28 cellular contexts compared by ENCODE assay signal in the genomic region with DNA sequence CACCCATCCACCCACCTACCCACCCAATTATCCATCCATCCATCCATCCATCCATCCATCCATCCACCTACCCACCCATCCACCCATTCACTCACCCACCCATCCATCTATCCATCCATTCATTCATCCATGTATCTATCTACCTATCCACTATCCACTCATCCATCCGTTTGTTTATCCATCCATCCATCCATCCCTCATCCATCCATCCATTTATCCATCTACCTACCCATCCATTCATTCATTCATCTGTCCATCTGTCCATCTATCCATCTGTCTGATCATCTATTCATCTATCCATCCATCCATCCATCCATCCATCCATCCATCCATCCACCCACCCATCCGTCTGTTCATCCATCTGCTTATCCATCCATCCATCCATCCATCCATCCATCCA.
"Had no signal": no experiment of that assay in that cellular context is flagged by ENCODE, and none has a peak within 500 bp of the region (broad histone marks: within the 10 kb centered on the region; RNA-seq: fewer than 3 reads in every experiment).

No MANE protein-coding gene starts in this region.

- H3K9me3 ChIP-seq: neutrophil, right atrium auricular region, thoracic aorta, tibial artery, upper lobe of right lung, uterus had no signal

- ATAC-seq: natural killer cell; sciatic nerve; stimulated activated naive B cell treated with anti-CD40 and anti-IgM and Interleukin-4, amounts not matched to agents 10 μg/mL and 1 μg/mL and 100 μg/mL, for 72 hours; stimulated activated naive CD8-positive, alpha-beta T cell treated with anti-CD3 and anti-CD28 coated beads, Interleukin-15, Interleukin-2, amounts not matched to agents 100 U/mL and 50 U/mL, for 24 hours; upper lobe of right lung had no signal

- H3K36me3 Mint-ChIP-seq: natural killer cell had no signal

- H3K4me1 Mint-ChIP-seq: mesothelial cell of epicardium; naive B cell; natural killer cell; nephron progenitor cell; stimulated activated naive B cell treated with anti-CD40 and anti-IgM and Interleukin-4, amounts not matched to agents 10 μg/mL and 1 μg/mL and 100 μg/mL, for 72 hours had no signal

- H3K4me3 Mint-ChIP-seq: mesothelial cell of epicardium; naive B cell; natural killer cell; nephron progenitor cell; neural progenitor cell; stimulated activated naive B cell treated with anti-CD40 and anti-IgM and Interleukin-4, amounts not matched to agents 10 μg/mL and 1 μg/mL and 100 μg/mL, for 72 hours had no signal

- H3K27me3 ChIP-seq: hepatocyte, neural progenitor cell, neutrophil, right atrium auricular region, tibial artery, upper lobe of right lung, uterus had no signal

- H3K36me3 ChIP-seq: neural progenitor cell, neutrophil, stomach, thoracic aorta, upper lobe of right lung, uterus had no signal

- H3K4me3 ChIP-seq: hepatocyte, left ventricle myocardium inferior, lung, neural progenitor cell, right atrium auricular region, skin epidermis, stomach, thoracic aorta, tibial artery, upper lobe of right lung, uterus had no signal

- DNase-seq: islet precursor cell; left ventricle myocardium inferior; mesendoderm; naive B cell; natural killer cell; nephron progenitor cell; occipital lobe; stimulated activated CD4-positive, alpha-beta T cell treated with anti-CD3 and anti-CD28 coated beads, Interleukin-12 subunit alpha, Interleukin-12 subunit beta, amount 100 ng/mL, for 4 hours; stimulated activated CD4-positive, alpha-beta T cell treated with anti-CD3 and anti-CD28 coated beads, Interleukin-15, amount 100 ng/mL, for 24 hours; stimulated activated CD4-positive, alpha-beta T cell treated with anti-CD3 and anti-CD28 coated beads, Interleukin-2, amount 100 ng/mL, for 24 hours; stimulated activated CD4-positive, alpha-beta T cell treated with anti-CD3 and anti-CD28 coated beads, Interleukin-4, amount 100 ng/mL, for 1 hour; stimulated activated naive B cell treated with anti-CD40 and anti-IgM and Interleukin-4, amounts not matched to agents 10 μg/mL and 1 μg/mL and 100 μg/mL, for 72 hours; stimulated activated naive CD8-positive, alpha-beta T cell treated with anti-CD3 and anti-CD28 coated beads, Interleukin-15, Interleukin-2, amounts not matched to agents 100 U/mL and 50 U/mL, for 24 hours; stomach; tibial artery; uterus had no signal

- H3K27ac ChIP-seq: hepatocyte, left ventricle myocardium inferior, neural progenitor cell, neutrophil, parathyroid adenoma, right atrium auricular region, skin epidermis, stomach, thoracic aorta, tibial artery, upper lobe of right lung, uterus had no signal

- H3K4me1 ChIP-seq: left ventricle myocardium inferior, neural progenitor cell, parathyroid adenoma, right atrium auricular region, stomach, tibial artery, upper lobe of right lung, uterus had no signal

- H3K27ac Mint-ChIP-seq: mesothelial cell of epicardium; natural killer cell; nephron progenitor cell; neural progenitor cell; progenitor cell of endocrine pancreas; stimulated activated naive B cell treated with anti-CD40 and anti-IgM and Interleukin-4, amounts not matched to agents 10 μg/mL and 1 μg/mL and 100 μg/mL, for 72 hours had no signal

- H3K27me3 Mint-ChIP-seq: progenitor cell of endocrine pancreas; stimulated activated naive B cell treated with anti-CD40 and anti-IgM and Interleukin-4, amounts not matched to agents 10 μg/mL and 1 μg/mL and 100 μg/mL, for 72 hours had no signal
